In genomic region chr10:95693668-95694534, GRCh38 we compare ENCODE assay signal across 8 cellular contexts. TPM values are rescaled to one million over a fixed set of nuclear protein-coding genes. Genes with fewer than 3 reads are reported as not detected.
DNase-seq lines count a peak whose midpoint lies in the region; ATAC-seq and TF ChIP-seq lines count a peak whose summit lies in the region.

TCTN3 (minus strand) TSS chr10:95693927; CDS start chr10:95693899, 28 bp downstream.

- peak within 1 kb of the TSS; percentile 98 for H3K4me3 ChIP-seq in fibroblast of pulmonary artery (replicated peaks; ENCODE audit: low read depth, low read length)

- peak within 1 kb of the TSS; percentile 94 to 98 (median 97) for H3K4me3 Mint-ChIP-seq in nephron
- peak within 1 kb of the TSS; percentile 98 to 99 for H3K4me3 Mint-ChIP-seq in stimulated activated naive CD8-positive, alpha-beta T cell treated with anti-CD3 and anti-CD28 coated beads, Interleukin-15, amount 100 ng/mL, for 72 hours

- peaks cover 7% of the 10 kb centered on the region for H3K9me3 Mint-ChIP-seq in nephron
- no peaks in the 10 kb centered on the region for H3K9me3 Mint-ChIP-seq in stimulated activated naive CD8-positive, alpha-beta T cell treated with anti-CD3 and anti-CD28 coated beads, Interleukin-15, amount 100 ng/mL, for 72 hours

- peaks cover 32% of the 10 kb centered on the region for H3K4me1 Mint-ChIP-seq in nephron
- peaks cover 44% of the 10 kb centered on the region for H3K4me1 Mint-ChIP-seq in stimulated activated naive CD8-positive, alpha-beta T cell treated with anti-CD3 and anti-CD28 coated beads, Interleukin-15, amount 100 ng/mL, for 72 hours

- peak; percentile 100 for DNase-seq in ELR (ENCODE audit: low read depth)
- DNase-seq in H4 (ENCODE audit: low spot score): peak; percentile 100
- peak; percentile 99 for DNase-seq in LoVo (ENCODE audit: low spot score)
- peak; percentile 94 for DNase-seq in activated effector memory CD4-positive, alpha-beta T cell treated with Interleukin-2 at 50 U/mL for 16 hours
- peak; percentile 100 for DNase-seq in fibroblast of pulmonary artery (ENCODE audit: low read depth)
- DNase-seq in stimulated activated naive CD8-positive, alpha-beta T cell treated with anti-CD3 and anti-CD28 coated beads, Interleukin-15, amount 100 ng/mL, for 72 hours: peak; percentile 98 to 99

- peaks cover 20% of the 10 kb centered on the region for H3K36me3 Mint-ChIP-seq in nephron (ENCODE audit: low read depth)

- H3K27me3 Mint-ChIP-seq in nephron (ENCODE audit: low read depth): no peaks in the 10 kb centered on the region
- H3K27me3 Mint-ChIP-seq in stimulated activated naive CD8-positive, alpha-beta T cell treated with anti-CD3 and anti-CD28 coated beads, Interleukin-15, amount 100 ng/mL, for 72 hours: peaks cover 12% of the 10 kb centered on the region

- peak; percentile 100 for ATAC-seq in stimulated activated naive CD8-positive, alpha-beta T cell treated with anti-CD3 and anti-CD28 coated beads, Interleukin-15, amount 100 ng/mL, for 72 hours

- TF ChIP-seq CTCF in fibroblast of pulmonary artery (IDR thresholded peaks at IDR 0.05; ENCODE audit: low read length, missing control alignments) (peak; percentile 96), nephron (IDR thresholded peaks at IDR 0.05; ENCODE audit: unreplicated experiment in 3 of 3) (peak; percentile 100)

- peak within 1 kb of the TSS; percentile 22 to 93 (median 78) for H3K27ac Mint-ChIP-seq in nephron
- peak within 1 kb of the TSS; percentile 96 to 98 for H3K27ac Mint-ChIP-seq in stimulated activated naive CD8-positive, alpha-beta T cell treated with anti-CD3 and anti-CD28 coated beads, Interleukin-15, amount 100 ng/mL, for 72 hours

- peak; percentile 92 for TF ChIP-seq POLR2A in Raji (IDR thresholded peaks at IDR 0.05; ENCODE audit: insufficient read depth, low read depth, low read length)

RNA-seq across cellular contexts. Expression of gene TCTN3, which starts in this region (rescaled TPM):
- total RNA-seq in H4 (2014; rRNA removed; shearing (Covaris generic)): 46.9 and 57.8 TPM in 2 replicates

Comparison
In these comparisons a context has a peak if more than half of its experiments do, and no peak if none do; other contexts are left out.
1. Peak in every context shown above with its lines: DNase-seq, ATAC-seq and H3K4me3 ChIP-seq.